17 cellular contexts compared by ENCODE assay signal in the genomic region with DNA sequence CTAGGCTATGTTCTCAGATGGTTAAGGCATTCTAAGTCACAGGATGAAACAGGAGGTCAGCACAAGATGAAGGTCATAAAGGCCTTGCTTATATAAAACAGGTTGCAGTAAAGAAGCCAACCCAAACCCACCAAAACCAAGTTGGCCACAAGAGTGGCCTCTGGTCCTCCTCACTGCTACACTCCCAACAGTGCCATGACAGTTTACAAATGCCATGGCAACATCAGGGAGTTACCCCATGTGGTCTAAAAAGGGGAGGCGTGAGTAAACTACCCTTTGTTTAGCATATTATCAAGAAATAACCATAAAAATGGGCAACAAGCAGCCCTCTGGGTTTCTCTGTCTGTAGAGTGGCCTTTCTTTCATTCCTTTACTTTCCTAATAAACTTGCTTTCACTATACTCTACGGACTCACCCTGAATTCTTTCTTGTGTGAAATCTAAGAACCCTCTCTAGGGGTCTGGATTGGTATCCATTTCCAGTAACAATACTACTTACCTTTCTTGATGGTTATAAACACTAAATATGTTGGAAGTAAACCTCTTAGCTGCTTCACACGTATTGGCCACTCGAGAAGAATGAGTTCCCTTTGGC.
A peak's percentile ranks its signal among the peaks of the same experiment; 100 is the strongest.
DNase-seq lines count a peak whose midpoint lies in the region; ATAC-seq, FAIRE-seq and TF ChIP-seq lines count a peak whose summit lies in the region.
"Had no signal": no experiment of that assay in that cellular context is flagged by ENCODE, and none has a peak within 500 bp of the region (broad histone marks: within the 10 kb centered on the region; RNA-seq: fewer than 3 reads in every experiment).

No MANE protein-coding gene starts in this region.

- H3K27me3 Mint-ChIP-seq in GM23338 (ENCODE audit: insufficient read depth, low read depth, poor library complexity) (peaks cover 2% of the 10 kb centered on the region), endodermal cell (ENCODE audit: insufficient read depth) (no peaks in the 10 kb centered on the region)
- H3K27me3 Mint-ChIP-seq: CD4-positive, alpha-beta memory T cell had no signal

- no peaks in the 10 kb centered on the region for H3K36me3 ChIP-seq in GM23338 (ENCODE audit: insufficient read depth)
- no peaks in the 10 kb centered on the region for H3K36me3 ChIP-seq in endodermal cell (ENCODE audit: control insufficient read depth, insufficient read depth, low read length)
- no peaks in the 10 kb centered on the region for H3K36me3 ChIP-seq in iPS DF 6.9 (ENCODE audit: control insufficient read depth, insufficient read depth, low read length)
- H3K36me3 ChIP-seq in small intestine (ENCODE audit: control insufficient read depth in 2 of 2, insufficient read depth in 2 of 2, low read length in 2 of 2), result no peaks in the 10 kb centered on the region

- 83 to 84% methylated on average over 1 to 4 of the region's 4 CpGs for WGBS in endodermal cell (ENCODE audit: insufficient coverage in 1 of 2, insufficient read length in 1 of 2), 2 experiments
- WGBS in iPS DF 6.9 (ENCODE audit: insufficient coverage, insufficient read length), result no CpG with 5 or more reads among the region's 4 CpGs
- 82 to 91% (median 87%) methylated on average over 4 of the region's 4 CpGs for WGBS in small intestine, 3 donors

- no peak overlapping the region for H3K9ac ChIP-seq in endodermal cell (ENCODE audit: extremely low read depth, low read length, poor library complexity, severe bottlenecking)

- no peaks in the 10 kb centered on the region for H3K36me3 Mint-ChIP-seq in GM23338 (ENCODE audit: low read depth)
- no peaks in the 10 kb centered on the region for H3K36me3 Mint-ChIP-seq in endodermal cell (ENCODE audit: low read depth)
- H3K36me3 Mint-ChIP-seq: CD4-positive, alpha-beta memory T cell had no signal

- DNase-seq in GM23338 (ENCODE audit: low spot score) (peak; percentile 32), endodermal cell (peak; percentile 48), iPS DF 6.9 (ENCODE audit: low read depth, low spot score) (peak; percentile 5), Right ventricle myocardium superior (no peak), T1000 (lab: John Stamatoyannopoulos, UW) (no peak), small intestine (no peak)
- DNase-seq: C1 segment of cervical spinal cord; Calu3; CD4-positive, alpha-beta memory T cell; COR-L47; DMS53; DMS79 treated with DMSO at 0.1 percent for 48 hours; GOT3; H7; HCEC 1CT had no signal

- H3K27ac Mint-ChIP-seq in GM23338 (no peak overlapping the region), endodermal cell (no peak overlapping the region)
- H3K27ac Mint-ChIP-seq: CD4-positive, alpha-beta memory T cell had no signal

- H3K27ac ChIP-seq in GM23338 (ENCODE audit: low read depth) (no peak overlapping the region), endodermal cell (ENCODE audit: low read depth, low read length) (no peak overlapping the region), iPS DF 6.9 (ENCODE audit: low read length) (no peak overlapping the region), small intestine (ENCODE audit: low read depth in 1 of 2, low read length in 1 of 2) (no peak overlapping the region)

- intact Hi-C loops in Right ventricle myocardium superior (cut with DNase I), result no loop called here

- H3K4me3 Mint-ChIP-seq in GM23338 (no peak overlapping the region), endodermal cell (no peak overlapping the region)
- H3K4me3 Mint-ChIP-seq: CD4-positive, alpha-beta memory T cell had no signal

- H2AFZ ChIP-seq in GM23338, result no peak overlapping the region

- peaks cover 35% of the 10 kb centered on the region for H3K4me1 Mint-ChIP-seq in GM23338
- H3K4me1 Mint-ChIP-seq in endodermal cell, result peaks cover 15% of the 10 kb centered on the region
- H3K4me1 Mint-ChIP-seq: CD4-positive, alpha-beta memory T cell had no signal

- ATAC-seq in GM23338 (peak; percentile 70), Right ventricle myocardium superior (ENCODE audit: poor library complexity) (no peak)

- H3F3A ChIP-seq in GM23338 (replicated peaks; ENCODE audit: low read depth), result no peaks in the 10 kb centered on the region

- H3K4me3 ChIP-seq in GM23338 (no peak overlapping the region), endodermal cell (ENCODE audit: low read length) (no peak overlapping the region), iPS DF 6.9 (ENCODE audit: low read length) (no peak overlapping the region), small intestine (ENCODE audit: low read depth in 1 of 2, low read length in 2 of 2) (no peak overlapping the region)

- FAIRE-seq in small intestine (lab: Jason Lieb, UNC), result no peak
- FAIRE-seq: G401.6, GM12892 had no signal

- H3K9me2 ChIP-seq in GM23338 (ENCODE audit: insufficient read depth), result no peaks in the 10 kb centered on the region

- H4K20me1 ChIP-seq in GM23338 (replicated peaks; ENCODE audit: insufficient read depth), result no peaks in the 10 kb centered on the region

- TF ChIP-seq CTCF in GM23338 (conservative IDR thresholded peaks at IDR 0.05; ENCODE audit: low read depth in 2 of 2), result no peak
- TF ChIP-seq CTCF in endodermal cell (conservative IDR thresholded peaks at IDR 0.05), result no peak

- peaks cover 40% of the 10 kb centered on the region for H3K4me1 ChIP-seq in GM23338 (ENCODE audit: insufficient read depth)
- H3K4me1 ChIP-seq in endodermal cell (ENCODE audit: control insufficient read depth, insufficient read depth, low read length), result no peaks in the 10 kb centered on the region
- H3K4me1 ChIP-seq in iPS DF 6.9 (ENCODE audit: control insufficient read depth, insufficient read depth, low read length), result peaks cover 2% of the 10 kb centered on the region
- H3K4me1 ChIP-seq in small intestine (ENCODE audit: control insufficient read depth in 2 of 2, insufficient read depth in 1 of 2, low read depth in 1 of 2, low read length in 1 of 2), result no peaks in the 10 kb centered on the region

- H3K27me3 ChIP-seq in GM23338 (ENCODE audit: insufficient read depth) (no peaks in the 10 kb centered on the region), endodermal cell (ENCODE audit: control insufficient read depth, insufficient read depth, low read length, poor library complexity, severe bottlenecking) (no peaks in the 10 kb centered on the region), iPS DF 6.9 (ENCODE audit: control insufficient read depth, insufficient read depth, low read length) (no peaks in the 10 kb centered on the region), small intestine (ENCODE audit: control insufficient read depth in 2 of 2, insufficient read depth in 2 of 2, low read length in 2 of 2) (no peaks in the 10 kb centered on the region)

- no peaks in the 10 kb centered on the region for H3K79me2 ChIP-seq in GM23338 (replicated peaks; ENCODE audit: insufficient read depth)

- H3K4me2 ChIP-seq in GM23338, result peak overlapping the region; percentile 11

- H3K9me3 Mint-ChIP-seq in GM23338 (no peaks in the 10 kb centered on the region), endodermal cell (no peaks in the 10 kb centered on the region)

- no peaks in the 10 kb centered on the region for H3K9me3 ChIP-seq in endodermal cell (ENCODE audit: control insufficient read depth, low read length)
- no peaks in the 10 kb centered on the region for H3K9me3 ChIP-seq in iPS DF 6.9 (ENCODE audit: control insufficient read depth, insufficient read depth, low read length)
- H3K9me3 ChIP-seq in small intestine (ENCODE audit: control insufficient read depth, low read depth), result no peaks in the 10 kb centered on the region

Comparison
In these comparisons a context has a peak if more than half of its experiments do, and no peak if none do; other contexts are left out.
1. DNase-seq: peak in GM23338 (single experiment), endodermal cell (single experiment) and iPS DF 6.9 (single experiment); none in Right ventricle myocardium superior (single experiment), T1000 (single experiment) and small intestine (single experiment).